Comparison of ENCODE assay signal across 9 cellular contexts in genomic region chr19:5827342-5827890, GRCh38. TPM values are rescaled to one million over a fixed set of nuclear protein-coding genes. Genes with fewer than 3 reads are reported as not detected.
DNase-seq lines count a peak whose midpoint lies in the region; ATAC-seq and TF ChIP-seq lines count a peak whose summit lies in the region.
"Had no signal": no experiment of that assay in that cellular context is flagged by ENCODE, and none has a peak within 500 bp of the region (broad histone marks: within the 10 kb centered on the region; RNA-seq: fewer than 3 reads in every experiment).

No MANE protein-coding gene starts in this region.

- peak overlapping the region; percentile 43; the same call in 1 of the 2 replicates for H3K9ac ChIP-seq in SK-N-SH

- TF ChIP-seq CTCF in SK-N-SH (IDR thresholded peaks at IDR 0.05) (no peak), spleen (IDR thresholded peaks at IDR 0.05 in 8 of 11, conservative IDR thresholded peaks at IDR 0.05 in 3 of 11) (no peak)

- no peak for TF ChIP-seq POLR2A in spleen (IDR thresholded peaks at IDR 0.05)

- H3K27me3 ChIP-seq in SK-N-SH (ENCODE audit: insufficient read depth): no peaks in the 10 kb centered on the region
- H3K27me3 ChIP-seq in spleen (replicated peaks in 1 of 7): peaks cover 0 to 47% (median 21%) of the 10 kb centered on the region in 7 donors

- H3K4me1 ChIP-seq in SK-N-SH (ENCODE audit: control insufficient read depth in 1 of 2, insufficient read depth in 2 of 2, low read depth in 1 of 2, low read length in 1 of 2) (peaks cover 0 to 28% of the 10 kb centered on the region in 2 experiments; a peak in 1 of 4 replicates), spleen (peaks cover 4 to 32% (median 25%) of the 10 kb centered on the region in 6 donors)

- H4K20me1 ChIP-seq in SK-N-SH (ENCODE audit: insufficient read depth): no peaks in the 10 kb centered on the region

- H3K4me2 ChIP-seq in SK-N-SH: peak overlapping the region; percentile 54

- no peak for DNase-seq in SK-N-SH
- no peak for DNase-seq in activated T-helper 1 cell treated with anti-CD3 and anti-CD28 coated beads, Interleukin-12 subunit alpha, Interleukin-12 subunit beta, Interleukin-2, Interleukin-4 antibody, amounts not matched to agents 30 ng/mL and 10 ng/mL and 1 ng/mL, durations not matched to agents 14 hours and 24 hours and 36 hours (ENCODE audit: low spot score)
- no peak for DNase-seq in spleen
- no peak for DNase-seq in anterior cingulate cortex (lab: John Stamatoyannopoulos, UW)
- DNase-seq in DMS53 treated with DMSO at 0.1 percent for 48 hours (lab: John Stamatoyannopoulos, UW; ENCODE audit: unreplicated experiment): no peak
- DNase-seq in SHP77 (lab: John Stamatoyannopoulos, UW): no peak

- peak overlapping the region; percentile 87 for H3K27ac Mint-ChIP-seq in activated T-helper 1 cell treated with anti-CD3 and anti-CD28 coated beads, Interleukin-12 subunit alpha, Interleukin-12 subunit beta, Interleukin-2, Interleukin-4 antibody, amounts not matched to agents 30 ng/mL and 10 ng/mL and 1 ng/mL, durations not matched to agents 14 hours and 24 hours and 36 hours

- H3K36me3 Mint-ChIP-seq in activated T-helper 1 cell treated with anti-CD3 and anti-CD28 coated beads, Interleukin-12 subunit alpha, Interleukin-12 subunit beta, Interleukin-2, Interleukin-4 antibody, amounts not matched to agents 30 ng/mL and 10 ng/mL and 1 ng/mL, durations not matched to agents 14 hours and 24 hours and 36 hours (ENCODE audit: low read depth): no peaks in the 10 kb centered on the region

- H3K4me1 Mint-ChIP-seq in activated T-helper 1 cell treated with anti-CD3 and anti-CD28 coated beads, Interleukin-12 subunit alpha, Interleukin-12 subunit beta, Interleukin-2, Interleukin-4 antibody, amounts not matched to agents 30 ng/mL and 10 ng/mL and 1 ng/mL, durations not matched to agents 14 hours and 24 hours and 36 hours (ENCODE audit: low read depth): peaks cover 13% of the 10 kb centered on the region

- no peaks in the 10 kb centered on the region for H3K36me3 ChIP-seq in SK-N-SH (replicated peaks in 1 of 2; ENCODE audit: control insufficient read depth in 1 of 2, insufficient read depth in 2 of 2, low read length in 1 of 2)
- no peaks in the 10 kb centered on the region for H3K36me3 ChIP-seq in spleen

- no peak for TF ChIP-seq EP300 in SK-N-SH (IDR thresholded peaks at IDR 0.05; ENCODE audit: borderline replicate concordance in 1 of 2, low read depth in 1 of 2, low read length in 1 of 2)

- H3K27me3 Mint-ChIP-seq in activated T-helper 1 cell treated with anti-CD3 and anti-CD28 coated beads, Interleukin-12 subunit alpha, Interleukin-12 subunit beta, Interleukin-2, Interleukin-4 antibody, amounts not matched to agents 30 ng/mL and 10 ng/mL and 1 ng/mL, durations not matched to agents 14 hours and 24 hours and 36 hours (ENCODE audit: insufficient read depth): peaks cover 2% of the 10 kb centered on the region

- H3K27ac ChIP-seq in SK-N-SH (ENCODE audit: low read depth in 2 of 2, low read length in 1 of 2) (peak overlapping the region in 1 of 2 experiments; percentile 96; a peak in 2 of 4 replicates), spleen (peak overlapping the region in 6 of 8 donors; percentile 69 to 85 (median 78))

- intact Hi-C loops in activated T-helper 1 cell treated with anti-CD3 and anti-CD28 coated beads, Interleukin-12 subunit alpha, Interleukin-12 subunit beta, Interleukin-2, Interleukin-4 antibody, amounts not matched to agents 30 ng/mL and 10 ng/mL and 1 ng/mL, durations not matched to agents 14 hours and 24 hours and 36 hours (cut with micrococcal nuclease): no loop called here
- intact Hi-C loops in spleen (cut with DNase I; ENCODE audit: low total_unique reads): no loop called here

- no peaks in the 10 kb centered on the region for H3K9me2 ChIP-seq in SK-N-SH

- H2AFZ ChIP-seq in SK-N-SH (ENCODE audit: low read depth): peak overlapping the region; percentile 81; the same call in 1 of the 2 replicates

- CTCF ChIA-PET in SK-N-SH (lab: Yijun Ruan, JAX): interaction anchor here (0.6 to 3.6 kb wide), 9 partner anchors 12 to 195 kb away, joined by 3 to 31 read pairs (median 8); partner anchors contain the start of genes FUT6 and NRTN

- H3K4me3 Mint-ChIP-seq in activated T-helper 1 cell treated with anti-CD3 and anti-CD28 coated beads, Interleukin-12 subunit alpha, Interleukin-12 subunit beta, Interleukin-2, Interleukin-4 antibody, amounts not matched to agents 30 ng/mL and 10 ng/mL and 1 ng/mL, durations not matched to agents 14 hours and 24 hours and 36 hours: peak overlapping the region; percentile 77

- 36% methylated on average over 10 of the region's 37 CpGs for WGBS in SK-N-SH (ENCODE audit: low lambda C conversion rate)
- WGBS in spleen, 5 donors: 17 to 31% (median 21%) methylated on average over 25 to 37 of the region's 37 CpGs

- no peaks in the 10 kb centered on the region for H3K9me3 Mint-ChIP-seq in activated T-helper 1 cell treated with anti-CD3 and anti-CD28 coated beads, Interleukin-12 subunit alpha, Interleukin-12 subunit beta, Interleukin-2, Interleukin-4 antibody, amounts not matched to agents 30 ng/mL and 10 ng/mL and 1 ng/mL, durations not matched to agents 14 hours and 24 hours and 36 hours

- H3F3A ChIP-seq in SK-N-SH (replicated peaks; ENCODE audit: insufficient read depth): no peaks in the 10 kb centered on the region

- peak overlapping the region; percentile 38 to 67; a peak in 3 of 4 replicates for H3K4me3 ChIP-seq in SK-N-SH (ENCODE audit: low read depth in 2 of 2, low read length in 1 of 2)
- peak overlapping the region; percentile 38; the same call in 1 of the 2 replicates for H3K4me3 ChIP-seq in iPS-18c (ENCODE audit: insufficient read depth, low read depth, low read length)
- peak overlapping the region in 7 of 8 donors; percentile 43 to 73 (median 51) for H3K4me3 ChIP-seq in spleen

- POLR2A ChIA-PET in SK-N-SH (lab: Yijun Ruan, JAX): interaction anchor here (0.8 to 2.8 kb wide), 17 partner anchors 13 to 911 kb away, joined by 3 to 15 read pairs (median 4); partner anchors contain the start of genes GPR108, NDUFA11 and NRTN

- TF ChIP-seq RAD21 in SK-N-SH (IDR thresholded peaks at IDR 0.05; ENCODE audit: low read length): no peak

- H3K9me3 ChIP-seq in SK-N-SH (no peaks in the 10 kb centered on the region), iPS-18c (ENCODE audit: control insufficient read depth, insufficient read depth, low read length) (peaks cover 2% of the 10 kb centered on the region), spleen (peaks cover 0 to 4% (median 0%) of the 10 kb centered on the region in 8 donors)

- no peak for ATAC-seq in SK-N-SH treated with all-trans-retinoic acid at 6 μM for 48 hours

- no peaks in the 10 kb centered on the region for H3K79me2 ChIP-seq in SK-N-SH (ENCODE audit: insufficient read depth)

TF ChIP-seq in SK-N-SH, 30 proteins besides CTCF, POLR2A, EP300 and RAD21 (continues in another document):
- no peak for TF ChIP-seq SMC3 (IDR thresholded peaks at IDR 0.05; ENCODE audit: low read depth, low read length)

RNA-seq across cellular contexts. Expression of gene FUT6, which starts 12.1 kb away (rescaled TPM):
- polyA plus RNA-seq in SK-N-SH (2012; rRNA removed) (not detected in 2 replicates), spleen (under 1 TPM; 0.06 to 0.13 (median 0.07) TPM)
- not detected in 2 replicates for polyA plus RNA-seq in SK-N-SH (2012; cell fraction: cytosol; rRNA removed)
- not detected in 2 replicates for polyA plus RNA-seq in SK-N-SH (2012; cell fraction: nucleus; rRNA removed)
- not detected in 2 replicates for total RNA-seq in activated T-helper 1 cell treated with anti-CD3 and anti-CD28 coated beads, Interleukin-12 subunit alpha, Interleukin-12 subunit beta, Interleukin-2, Interleukin-4 antibody, amounts not matched to agents 30 ng/mL and 10 ng/mL and 1 ng/mL, durations not matched to agents 14 hours and 24 hours and 36 hours
- total RNA-seq in spleen: under 1 TPM in 2 of 7 donors, not detected in 5; 0.20 to 0.44 TPM
- total RNA-seq: H4 had no signal

RNA-seq across cellular contexts. Expression of gene NRTN, which starts 22.5 kb away (rescaled TPM):
- polyA plus RNA-seq in SK-N-SH (2012; rRNA removed) (0.54 and 0.99 TPM in 2 replicates), spleen (under 1 TPM in 2 of 3 donors, not detected in 1; 0.29 to 0.30 TPM)
- polyA plus RNA-seq in SK-N-SH (2012; cell fraction: cytosol; rRNA removed): 0.31 and 0.77 TPM in 2 replicates
- polyA plus RNA-seq in SK-N-SH (2012; cell fraction: nucleus; rRNA removed): 0.73 and 0.92 TPM in 2 replicates
- 0.23 and 0.44 TPM in 2 replicates for total RNA-seq in activated T-helper 1 cell treated with anti-CD3 and anti-CD28 coated beads, Interleukin-12 subunit alpha, Interleukin-12 subunit beta, Interleukin-2, Interleukin-4 antibody, amounts not matched to agents 30 ng/mL and 10 ng/mL and 1 ng/mL, durations not matched to agents 14 hours and 24 hours and 36 hours
- total RNA-seq in spleen: 1 to 10 TPM in 1 of 7 donors, under 1 TPM in 2, not detected in 4; 0.32 to 2.3 (median 0.72) TPM

RNA-seq across cellular contexts. Expression of gene FUT3, which starts 23.8 kb away (rescaled TPM):
- not detected in 2 replicates for polyA plus RNA-seq in SK-N-SH (2012; rRNA removed)
- polyA plus RNA-seq in SK-N-SH (2012; cell fraction: cytosol; rRNA removed): not detected in 2 replicates
- polyA plus RNA-seq in SK-N-SH (2012; cell fraction: nucleus; rRNA removed): not detected in 2 replicates
- total RNA-seq in activated T-helper 1 cell treated with anti-CD3 and anti-CD28 coated beads, Interleukin-12 subunit alpha, Interleukin-12 subunit beta, Interleukin-2, Interleukin-4 antibody, amounts not matched to agents 30 ng/mL and 10 ng/mL and 1 ng/mL, durations not matched to agents 14 hours and 24 hours and 36 hours: not detected in 2 replicates
- total RNA-seq in spleen: not detected
- under 1 TPM in 2 of 3 donors, not detected in 1; 0.06 to 0.12 TPM for polyA plus RNA-seq in spleen
- total RNA-seq: H4 had no signal

RNA-seq across cellular contexts. Expression of gene DUS3L, which starts 36.5 kb away (rescaled TPM):
- 44.0 and 45.2 TPM in 2 replicates for polyA plus RNA-seq in SK-N-SH (2012; rRNA removed)
- polyA plus RNA-seq in SK-N-SH (2012; cell fraction: cytosol; rRNA removed): 20.9 and 24.8 TPM in 2 replicates
- 151 and 182 TPM in 2 replicates for polyA plus RNA-seq in SK-N-SH (2012; cell fraction: nucleus; rRNA removed)
- total RNA-seq in activated T-helper 1 cell treated with anti-CD3 and anti-CD28 coated beads, Interleukin-12 subunit alpha, Interleukin-12 subunit beta, Interleukin-2, Interleukin-4 antibody, amounts not matched to agents 30 ng/mL and 10 ng/mL and 1 ng/mL, durations not matched to agents 14 hours and 24 hours and 36 hours: 85.9 and 87.1 TPM in 2 replicates
- 10 to 100 TPM; 22.7 to 63.9 (median 34.5) TPM for total RNA-seq in spleen
- polyA plus RNA-seq in spleen: 10 to 100 TPM; 31.3 to 57.4 (median 52.5) TPM

RNA-seq across cellular contexts. Expression of gene PRR22, which starts 42.9 kb away (rescaled TPM):
- polyA plus RNA-seq in SK-N-SH (2012; rRNA removed) (0.82 and 0.91 TPM in 2 replicates), spleen (10 to 100 TPM in 2 of 3 donors, 1 to 10 TPM in 1; 4.9 to 11.4 (median 10.6) TPM)
- 0.12 and 0.25 TPM in 2 replicates for polyA plus RNA-seq in SK-N-SH (2012; cell fraction: cytosol; rRNA removed)
- 8.4 and 9.5 TPM in 2 replicates for polyA plus RNA-seq in SK-N-SH (2012; cell fraction: nucleus; rRNA removed)
- total RNA-seq in activated T-helper 1 cell treated with anti-CD3 and anti-CD28 coated beads, Interleukin-12 subunit alpha, Interleukin-12 subunit beta, Interleukin-2, Interleukin-4 antibody, amounts not matched to agents 30 ng/mL and 10 ng/mL and 1 ng/mL, durations not matched to agents 14 hours and 24 hours and 36 hours: 7.4 and 9.2 TPM in 2 replicates
- 1 to 10 TPM; 1.4 to 4.7 (median 2.4) TPM for total RNA-seq in spleen
